11 cellular contexts compared by ENCODE assay signal in genomic region chr15:48001393-48002059, GRCh38.
DNase-seq lines count a peak whose midpoint lies in the region; ATAC-seq, FAIRE-seq and TF ChIP-seq lines count a peak whose summit lies in the region.
"Had no signal": no experiment of that assay in that cellular context is flagged by ENCODE, and none has a peak within 500 bp of the region (broad histone marks: within the 10 kb centered on the region; RNA-seq: fewer than 3 reads in every experiment).

No MANE protein-coding gene starts in this region.

- H3K4me3 ChIP-seq in spleen: no peak overlapping the region
- H3K4me3 ChIP-seq: SJSA1 had no signal

- no peaks in the 10 kb centered on the region for H3K36me3 ChIP-seq in spleen
- H3K36me3 ChIP-seq: SJSA1 had no signal

- TF ChIP-seq CTCF in WTC11 (IDR thresholded peaks at IDR 0.05) (no peak), spleen (IDR thresholded peaks at IDR 0.05 in 8 of 11, conservative IDR thresholded peaks at IDR 0.05 in 3 of 11) (no peak)

- peaks cover 3% of the 10 kb centered on the region; the same call in 1 of the 2 replicates for H3K27me3 Mint-ChIP-seq in WTC11 (ENCODE audit: low read depth)

- no peaks in the 10 kb centered on the region for H3K36me3 Mint-ChIP-seq in WTC11

- TF ChIP-seq POLR2A in spleen (IDR thresholded peaks at IDR 0.05): no peak

- peak; percentile 94 for FAIRE-seq in GM18507 (lab: Jason Lieb, UNC)

- no peak overlapping the region for H3K27ac Mint-ChIP-seq in WTC11

- H3K27ac ChIP-seq in spleen: no peak overlapping the region
- H3K27ac ChIP-seq: SJSA1 had no signal

- peaks cover 30% of the 10 kb centered on the region for H3K4me1 Mint-ChIP-seq in WTC11

- POLR2A ChIA-PET in WTC11 (lab: Charles Lee): no interaction called here

- peak; percentile 8 for DNase-seq in GM18507 (ENCODE audit: extremely low spot score, insufficient read length, low read depth)
- peak; percentile 81 for DNase-seq in OCI-M1 (lab: John Stamatoyannopoulos, UW)
- no peak for DNase-seq in WTC11 (ENCODE audit: low spot score)
- no peak for DNase-seq in spleen
- DNase-seq in DMS153 (lab: John Stamatoyannopoulos, UW): no peak
- no peak for DNase-seq in activated CD4-positive, alpha-beta T cell treated with anti-CD3 and anti-CD28 coated beads, Interleukin-2, amount 50 U/mL, for 1 hour
- DNase-seq: activated T-cell treated with anti-CD3 and anti-CD28 coated beads for 4 hours, dermis blood vessel endothelial cell had no signal

- WGBS in spleen, 5 donors: 80 to 84% (median 83%) methylated on average over 3 of the region's 3 CpGs

- H3K9me3 Mint-ChIP-seq in WTC11: peaks cover 11% of the 10 kb centered on the region

- no peaks in the 10 kb centered on the region for H3K9me3 ChIP-seq in spleen
- H3K9me3 ChIP-seq: SJSA1 had no signal

- ATAC-seq in GM21390 (IDR thresholded peaks at IDR 0.05; ENCODE audit: unreplicated experiment) (peak; percentile 90), HG03108 (IDR thresholded peaks at IDR 0.05; ENCODE audit: unreplicated experiment) (peak; percentile 89), WTC11 (no peak)

- H3K4me1 ChIP-seq in spleen: peaks cover 0 to 15% (median 6%) of the 10 kb centered on the region in 6 donors
- H3K4me1 ChIP-seq: SJSA1 had no signal

- H3K27me3 ChIP-seq in spleen (replicated peaks in 1 of 7): no peaks in the 10 kb centered on the region
- H3K27me3 ChIP-seq: SJSA1 had no signal

- intact Hi-C loops in spleen (cut with DNase I; ENCODE audit: low total_unique reads): no loop called here

- CTCF ChIA-PET in WTC11 (lab: Charles Lee): interaction anchor here (0.9 kb wide), 1 partner anchor 13 kb away, joined by 4 read pairs; no protein-coding TSS in a partner anchor

- H3K4me3 Mint-ChIP-seq in WTC11: no peak overlapping the region

TF ChIP-seq in WTC11, 78 proteins besides CTCF, POLR2A, EP300 and RAD21:
- TF ChIP-seq ZNF671 (CRISPR knock-in tag; IDR thresholded peaks at IDR 0.05) (no peak), RELA (CRISPR knock-in tag; IDR thresholded peaks at IDR 0.05; ENCODE audit: borderline replicate concordance) (no peak), NFE2L1 (CRISPR knock-in tag; IDR thresholded peaks at IDR 0.05) (no peak), TEAD1 (CRISPR knock-in tag; IDR thresholded peaks at IDR 0.05) (no peak), ARID4B (CRISPR knock-in tag; IDR thresholded peaks at IDR 0.05; ENCODE audit: borderline replicate concordance) (no peak), OVOL2 (CRISPR knock-in tag; IDR thresholded peaks at IDR 0.05; ENCODE audit: borderline replicate concordance) (no peak), USF1 (CRISPR knock-in tag; IDR thresholded peaks at IDR 0.05) (no peak), ZSCAN18 (CRISPR knock-in tag; IDR thresholded peaks at IDR 0.05) (no peak), MYBL2 (CRISPR knock-in tag; IDR thresholded peaks at IDR 0.05) (no peak), PRRX2 (CRISPR knock-in tag; IDR thresholded peaks at IDR 0.05) (no peak), ETV6 (CRISPR knock-in tag; IDR thresholded peaks at IDR 0.05) (no peak), JUN (CRISPR knock-in tag; IDR thresholded peaks at IDR 0.05) (no peak), ZBTB21 (CRISPR knock-in tag; IDR thresholded peaks at IDR 0.05; ENCODE audit: borderline replicate concordance) (no peak), NR2C2 (CRISPR knock-in tag; IDR thresholded peaks at IDR 0.05) (no peak), KAT7 (CRISPR knock-in tag; IDR thresholded peaks at IDR 0.05; ENCODE audit: borderline replicate concordance) (no peak), ZNF396 (CRISPR knock-in tag; IDR thresholded peaks at IDR 0.05; ENCODE audit: borderline replicate concordance) (no peak), FOXK1 (CRISPR knock-in tag; IDR thresholded peaks at IDR 0.05) (no peak)

Comparison
In these comparisons a context has a peak if more than half of its experiments do, and no peak if none do; other contexts are left out.
1. DNase-seq: peak in GM18507 (single experiment) and OCI-M1 (single experiment); none in WTC11 (single experiment), spleen (single experiment), DMS153 (single experiment) and activated CD4-positive, alpha-beta T cell treated with anti-CD3 and anti-CD28 coated beads, Interleukin-2, amount 50 U/mL, for 1 hour (single experiment).